8 cellular contexts compared by ENCODE assay signal in genomic region chr6:128491643-128492206, GRCh38. TPM values are rescaled to one million over a fixed set of nuclear protein-coding genes. Genes with fewer than 3 reads are reported as not detected.
A peak's percentile ranks its signal among the peaks of the same experiment; 100 is the strongest.
DNase-seq lines count a peak whose midpoint lies in the region; TF ChIP-seq lines count a peak whose summit lies in the region.

No MANE protein-coding gene starts in this region.

- no peaks in the 10 kb centered on the region for H4K20me1 ChIP-seq in fibroblast of lung (ENCODE audit: control insufficient read depth, extremely low read depth, insufficient read depth, low read length)

- DNase-seq in AG08396 (ENCODE audit: low spot score) (peak; percentile 23), H4 (ENCODE audit: low spot score) (peak; percentile 48), Peyer's patch (no peak), fibroblast of lung (ENCODE audit: low read depth in 2 of 2) (peak; percentile 79 to 88), pons (ENCODE audit: low spot score) (peak; percentile 70), GM10248 (ENCODE audit: extremely low spot score) (no peak), NCI-H2227 (lab: John Stamatoyannopoulos, UW; ENCODE audit: unreplicated experiment) (no peak)
- no peak for DNase-seq in stimulated activated CD4-positive, alpha-beta T cell treated with anti-CD3 and anti-CD28 coated beads, Interleukin-2, amount 100 ng/mL, for 48 hours

- H3K9me3 ChIP-seq in Peyer's patch: no peaks in the 10 kb centered on the region
- no peaks in the 10 kb centered on the region for H3K9me3 ChIP-seq in fibroblast of lung (ENCODE audit: control insufficient read depth, insufficient read depth, low read depth, low read length)

- H3K27me3 ChIP-seq in Peyer's patch (no peaks in the 10 kb centered on the region), fibroblast of lung (ENCODE audit: control insufficient read depth, insufficient read depth, low read length) (no peaks in the 10 kb centered on the region)

- H3K27ac ChIP-seq in Peyer's patch: peak overlapping the region; percentile 13 to 76 (median 54)
- peak overlapping the region; percentile 74 for H3K27ac ChIP-seq in fibroblast of lung (ENCODE audit: insufficient read depth, low read length)

- peaks cover 16% of the 10 kb centered on the region for H3K79me2 ChIP-seq in fibroblast of lung (ENCODE audit: control insufficient read depth, insufficient read depth, low read length)

- H3K36me3 ChIP-seq in Peyer's patch (no peaks in the 10 kb centered on the region), fibroblast of lung (ENCODE audit: control insufficient read depth, insufficient read depth, low read length) (no peaks in the 10 kb centered on the region)

- TF ChIP-seq POLR2A in Peyer's patch (IDR thresholded peaks at IDR 0.05): no peak

- H3K4me1 ChIP-seq in Peyer's patch (peaks cover 0 to 22% (median 0%) of the 10 kb centered on the region in 4 donors), fibroblast of lung (ENCODE audit: control insufficient read depth, extremely low read depth, insufficient read depth, low read length) (peaks cover 4% of the 10 kb centered on the region)

- CTCF ChIA-PET in GM10248 (lab: Yijun Ruan, JAX): interaction anchor here (1.0 kb wide), 1 partner anchor 21 kb away, joined by 3 read pairs; no protein-coding TSS in a partner anchor

- peak overlapping the region; percentile 38 for H3K9ac ChIP-seq in fibroblast of lung (ENCODE audit: insufficient read depth, low read length)

- peak overlapping the region; percentile 92 for H3K4me2 ChIP-seq in fibroblast of lung (ENCODE audit: extremely low read depth, insufficient read depth, low read length)

- TF ChIP-seq CTCF in Peyer's patch (IDR thresholded peaks at IDR 0.05) (no peak), fibroblast of lung (conservative IDR thresholded peaks at IDR 0.05 in 1 of 2, IDR thresholded peaks at IDR 0.05 in 1 of 2; ENCODE audit: low read depth in 1 of 2, low read length in 2 of 2) (no peak), GM10248 (IDR thresholded peaks at IDR 0.05; ENCODE audit: control extremely low read depth, extremely low read depth, low read depth, missing control alignments) (no peak)

- no peak overlapping the region for H2AFZ ChIP-seq in fibroblast of lung (ENCODE audit: low read length)

- peak overlapping the region in 2 of 4 donors; percentile 40 to 44 for H3K4me3 ChIP-seq in Peyer's patch
- peak overlapping the region; percentile 33 to 52 (median 46) for H3K4me3 ChIP-seq in fibroblast of lung (replicated peaks in 1 of 4; ENCODE audit: control extremely low read depth in 1 of 4, insufficient read depth in 1 of 4, low read depth in 3 of 4, low read length in 4 of 4)

- POLR2A ChIA-PET in GM10248 (lab: Yijun Ruan, JAX): no interaction called here

RNA-seq across cellular contexts. Expression of gene PTPRK, which starts 28.7 kb away (rescaled TPM):
- total RNA-seq in H4 (2014; rRNA removed; shearing (Covaris generic)): 20.7 and 24.4 TPM in 2 replicates
- total RNA-seq in Peyer's patch: 100 to 1,000 TPM; 109 to 192 (median 153) TPM
- total RNA-seq in fibroblast of lung: 49.8 and 75.5 TPM in 2 replicates
- 19.4 and 20.6 TPM in 2 replicates for polyA plus RNA-seq in fibroblast of lung
- 32.3 and 35.4 TPM in 2 replicates for polyA plus RNA-seq in fibroblast of lung (2012)
- polyA minus RNA-seq in fibroblast of lung (ENCODE audit: low replicate concordance): 66.1 and 77.3 TPM in 2 replicates

Comparison
In these comparisons a context has a peak if more than half of its experiments do, and no peak if none do; other contexts are left out.
1. DNase-seq: peak in AG08396 (single experiment), H4 (single experiment), fibroblast of lung (2 of 2) and pons (single experiment); none in Peyer's patch (0 of 3), GM10248 (single experiment), stimulated activated CD4-positive, alpha-beta T cell treated with anti-CD3 and anti-CD28 coated beads, Interleukin-2, amount 100 ng/mL, for 48 hours (0 of 2) and NCI-H2227 (single experiment).